17 cellular contexts compared by ENCODE assay signal in the genomic region with DNA sequence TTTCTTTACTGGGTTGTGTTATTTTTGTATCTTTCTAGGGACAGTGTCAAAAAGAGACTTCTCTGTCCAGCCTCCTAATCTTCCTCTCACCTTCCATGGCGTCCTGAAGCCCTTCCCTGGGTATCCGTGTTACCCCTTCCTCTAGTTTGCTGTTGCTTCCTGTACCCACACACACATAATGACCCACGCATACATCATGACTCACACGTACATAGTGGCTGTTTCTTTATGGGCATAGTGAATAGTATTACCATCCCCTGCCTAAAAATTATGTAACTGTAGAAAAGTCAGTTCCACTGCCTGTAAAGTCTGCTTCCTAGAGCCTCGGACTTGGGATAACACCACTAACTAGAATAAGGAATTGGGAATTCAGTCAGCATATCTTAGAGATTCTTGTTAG.
"Had no signal": no experiment of that assay in that cellular context is flagged by ENCODE, and none has a peak within 500 bp of the region (broad histone marks: within the 10 kb centered on the region; RNA-seq: fewer than 3 reads in every experiment).

No MANE protein-coding gene starts in this region.

- H3K4me3 ChIP-seq: adrenal gland, esophagus squamous epithelium, left ventricle myocardium inferior, thoracic aorta, upper lobe of right lung had no signal

- ATAC-seq: activated naive CD4-positive, alpha-beta T cell treated with anti-CD3 and anti-CD28 coated beads, Interleukin-2, amount 50 U/mL, for 72 hours; stimulated activated naive B cell treated with anti-CD40 and anti-IgM and Interleukin-4, amounts not matched to agents 10 μg/mL and 1 μg/mL and 100 μg/mL, for 72 hours; upper lobe of right lung had no signal

- DNase-seq: activated CD4-positive, CD25-positive, alpha-beta regulatory T cell treated with anti-CD3 and anti-CD28 coated beads, Interleukin-2, amount 50 U/mL, for 72 hours; activated gamma-delta T cell treated with Interleukin-2 at 50 U/mL for 16 hours; effector memory CD4-positive, alpha-beta T cell; esophagus squamous epithelium; foreskin melanocyte; hypothalamus; kidney; left ventricle myocardium inferior; occipital lobe; posterior cingulate gyrus; retina; stimulated activated naive B cell treated with anti-CD40 and anti-IgM and Interleukin-4, amounts not matched to agents 10 μg/mL and 1 μg/mL and 100 μg/mL, for 72 hours; T1000; upper lobe of right lung had no signal
